Comparison of ENCODE assay signal across 21 cellular contexts in genomic region chr2:167962436-167963226, GRCh38.
"Had no signal": no experiment of that assay in that cellular context is flagged by ENCODE, and none has a peak within 500 bp of the region (broad histone marks: within the 10 kb centered on the region; RNA-seq: fewer than 3 reads in every experiment).

No MANE protein-coding gene starts in this region.

- H3K4me3 ChIP-seq: ascending aorta, tibial artery had no signal

- FAIRE-seq: urothelium cell line had no signal

- H3K9me3 Mint-ChIP-seq: activated B cell treated with CpG ODN at 0.5 μM for 24 hours; effector memory CD8-positive, alpha-beta T cell; naive thymus-derived CD8-positive, alpha-beta T cell; T-helper 2 cell treated with Interferon-gamma antibody and Interleukin-4, amounts not matched to agents 5 μg/mL and 100 μg/mL, for 36 hours had no signal

- H3K27ac Mint-ChIP-seq: activated B cell treated with CpG ODN at 0.5 μM for 24 hours; T-helper 2 cell treated with Interferon-gamma antibody and Interleukin-4, amounts not matched to agents 5 μg/mL and 100 μg/mL, for 36 hours had no signal

- H3K4me1 Mint-ChIP-seq: naive thymus-derived CD8-positive, alpha-beta T cell had no signal

- H3K4me3 Mint-ChIP-seq: activated B cell treated with CpG ODN at 0.5 μM for 24 hours; effector memory CD8-positive, alpha-beta T cell; naive thymus-derived CD8-positive, alpha-beta T cell; T-helper 2 cell treated with Interferon-gamma antibody and Interleukin-4, amounts not matched to agents 5 μg/mL and 100 μg/mL, for 36 hours had no signal

- ATAC-seq: effector memory CD8-positive, alpha-beta T cell; naive thymus-derived CD8-positive, alpha-beta T cell; stimulated activated naive CD8-positive, alpha-beta T cell treated with anti-CD3 and anti-CD28 coated beads, Interleukin-15, Interleukin-2, amounts not matched to agents 100 U/mL and 50 U/mL, for 24 hours had no signal

- H3K27me3 ChIP-seq: ascending aorta, tibial artery had no signal

- H3K27ac ChIP-seq: ascending aorta, tibial artery had no signal

- DNase-seq: activated B cell treated with CpG ODN at 0.5 μM for 24 hours; activated CD4-positive, alpha-beta T cell treated with anti-CD3 and anti-CD28 coated beads for 4 hours; activated CD8-positive, alpha-beta memory T cell treated with anti-CD3 and anti-CD28 coated beads, Interleukin-2, amount 50 U/mL, for 4 hours; activated effector memory CD4-positive, alpha-beta T cell treated with anti-CD3 and anti-CD28 coated beads, Interleukin-2, amount 50 U/mL, for 16 hours; activated naive CD4-positive, alpha-beta T cell treated with anti-CD3 and anti-CD28 coated beads, Interleukin-2, amount 50 U/mL, for 16 hours; activated T-cell treated with anti-CD3 and anti-CD28 coated beads, Interleukin-2, amount 50 U/mL, for 48 hours; dermis blood vessel endothelial cell; effector memory CD8-positive, alpha-beta T cell; mesendoderm; naive thymus-derived CD8-positive, alpha-beta T cell; occipital lobe; stimulated activated CD4-positive, alpha-beta T cell treated with anti-CD3 and anti-CD28 coated beads, Interleukin-12 subunit alpha, Interleukin-12 subunit beta, amount 100 ng/mL, for 4 hours; stimulated activated CD4-positive, alpha-beta T cell treated with anti-CD3 and anti-CD28 coated beads, Interleukin-1b, Interleukin-23, amount 100 ng/mL, for 48 hours; stimulated activated CD8-positive, alpha-beta memory T cell treated with anti-CD3 and anti-CD28 coated beads, Interleukin-4, amount 100 ng/mL, for 48 hours; stimulated activated naive CD8-positive, alpha-beta T cell treated with anti-CD3 and anti-CD28 coated beads, Interleukin-15, Interleukin-2, amounts not matched to agents 100 U/mL and 50 U/mL, for 24 hours; substantia nigra; SW 1271; tibial artery had no signal

- H3K4me1 ChIP-seq: ascending aorta, tibial artery had no signal

- H3K27me3 Mint-ChIP-seq: activated B cell treated with CpG ODN at 0.5 μM for 24 hours; effector memory CD8-positive, alpha-beta T cell; naive thymus-derived CD8-positive, alpha-beta T cell had no signal

- H3K9me3 ChIP-seq: ascending aorta, tibial artery had no signal

- H3K36me3 ChIP-seq: ascending aorta had no signal
